In the genomic region with DNA sequence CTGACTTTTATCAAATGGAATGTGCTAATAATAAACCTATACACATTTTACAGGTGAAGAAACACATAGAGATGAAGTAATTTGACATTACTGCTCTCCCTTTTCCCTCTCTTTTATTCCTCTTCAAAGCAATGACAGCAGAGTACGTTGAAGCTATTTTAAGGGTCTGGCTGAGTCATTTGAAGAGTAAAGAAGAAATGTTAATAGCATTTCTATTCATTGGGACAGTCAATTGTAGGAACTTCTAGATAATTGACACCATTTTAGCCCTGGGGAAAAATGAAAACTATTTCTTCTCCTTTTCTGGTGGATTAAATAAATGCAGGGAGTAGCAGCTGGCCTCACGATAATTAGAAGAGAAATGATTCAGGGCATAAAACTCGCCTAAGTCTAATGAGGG, we compare ENCODE assay signal across 22 cellular contexts. TPM values are rescaled to one million over a fixed set of nuclear protein-coding genes. Genes with fewer than 3 reads are reported as not detected.
DNase-seq lines count a peak whose midpoint lies in the region; ATAC-seq and TF ChIP-seq lines count a peak whose summit lies in the region.
"Had no signal": no experiment of that assay in that cellular context is flagged by ENCODE, and none has a peak within 500 bp of the region (broad histone marks: within the 10 kb centered on the region; RNA-seq: fewer than 3 reads in every experiment).

No MANE protein-coding gene starts in this region.

- no peak overlapping the region for H3K4me3 Mint-ChIP-seq in activated CD4-positive, alpha-beta T cell treated with anti-CD3 and anti-CD28 coated beads for 36 hours
- H3K4me3 Mint-ChIP-seq in IgD-negative memory B cell: peak overlapping the region in 3 of 4 donors; percentile 11 to 77 (median 76)
- peak overlapping the region; percentile 63 for H3K4me3 Mint-ChIP-seq in activated T-helper 17 cell treated with anti-CD3 and anti-CD28 coated beads, Interleukin-2, amount 50 U/mL, for 72 hours
- H3K4me3 Mint-ChIP-seq: activated CD4-positive, alpha-beta T cell treated with anti-CD3 and anti-CD28 coated beads, Interleukin-2, amount 10 ng/mL, durations not matched to agents 7 days and 5 days; endodermal cell; neural progenitor cell had no signal

- 43 to 55% (median 44%) methylated on average over 3 of the region's 3 CpGs for WGBS in psoas muscle, 3 donors

- H3K36me3 ChIP-seq in psoas muscle (ENCODE audit: insufficient read depth in 1 of 2, low read depth in 1 of 2): no peaks in the 10 kb centered on the region
- H3K36me3 ChIP-seq: neural progenitor cell, upper lobe of left lung had no signal

- ATAC-seq in activated CD4-positive, alpha-beta T cell treated with anti-CD3 and anti-CD28 coated beads for 36 hours: no peak
- ATAC-seq in activated T-helper 17 cell treated with anti-CD3 and anti-CD28 coated beads, Interleukin-2, amount 50 U/mL, for 72 hours (replicated peaks): no peak
- ATAC-seq in psoas muscle (peak in 2 of 4 donors; percentile 68 to 73), HG03280 (IDR thresholded peaks at IDR 0.05; ENCODE audit: unreplicated experiment) (no peak)
- ATAC-seq: PC-3 had no signal

- peaks cover 23% of the 10 kb centered on the region for H3K36me3 Mint-ChIP-seq in activated CD4-positive, alpha-beta T cell treated with anti-CD3 and anti-CD28 coated beads for 36 hours (ENCODE audit: low read depth)
- peaks cover 15% of the 10 kb centered on the region for H3K36me3 Mint-ChIP-seq in IgD-negative memory B cell
- peaks cover 53% of the 10 kb centered on the region for H3K36me3 Mint-ChIP-seq in activated T-helper 17 cell treated with anti-CD3 and anti-CD28 coated beads, Interleukin-2, amount 50 U/mL, for 72 hours (ENCODE audit: low read depth)
- H3K36me3 Mint-ChIP-seq: neural progenitor cell had no signal

- TF ChIP-seq CTCF in psoas muscle (IDR thresholded peaks at IDR 0.05): no peak

- H3K4me1 ChIP-seq in psoas muscle: peaks cover 37% of the 10 kb centered on the region

- H3K27ac Mint-ChIP-seq in activated CD4-positive, alpha-beta T cell treated with anti-CD3 and anti-CD28 coated beads for 36 hours: peak overlapping the region; percentile 92
- peak overlapping the region; percentile 66 to 95 (median 90) for H3K27ac Mint-ChIP-seq in IgD-negative memory B cell
- H3K27ac Mint-ChIP-seq in activated T-helper 17 cell treated with anti-CD3 and anti-CD28 coated beads, Interleukin-2, amount 50 U/mL, for 72 hours: peak overlapping the region; percentile 76
- H3K27ac Mint-ChIP-seq: activated CD4-positive, alpha-beta T cell treated with anti-CD3 and anti-CD28 coated beads, Interleukin-2, amount 10 ng/mL, durations not matched to agents 7 days and 5 days; endodermal cell; neural progenitor cell had no signal

- no peak for DNase-seq in activated CD4-positive, alpha-beta T cell treated with anti-CD3 and anti-CD28 coated beads for 36 hours
- DNase-seq in activated CD4-positive, alpha-beta T cell treated with anti-CD3 and anti-CD28 coated beads for 1 hour: no peak
- DNase-seq in psoas muscle (no peak), SIG-M5 treated with dmso at 0.1 percent for 504 hours (lab: John Stamatoyannopoulos, UW; ENCODE audit: unreplicated experiment) (no peak), Kasumi-1 (lab: John Stamatoyannopoulos, UW) (no peak)
- DNase-seq: 8988T; activated CD4-positive, alpha-beta T cell treated with anti-CD3 and anti-CD28 coated beads, Interleukin-2, amount 10 ng/mL, durations not matched to agents 7 days and 5 days; activated T-cell treated with anti-CD3 and anti-CD28 coated beads, Interleukin-2, amount 50 U/mL, for 1 hour; central memory CD4-positive, alpha-beta T cell; COR-L47; endodermal cell; kidney; MM.1S; NCI-H2081; PC-3; stimulated activated naive CD4-positive, alpha-beta T cell treated with Interleukin-2 at 50 U/mL for 16 hours; upper lobe of left lung had no signal

- H3K27ac ChIP-seq in psoas muscle: peak overlapping the region; percentile 10
- H3K27ac ChIP-seq: neural progenitor cell, SK-N-MC, upper lobe of left lung had no signal

- no peaks in the 10 kb centered on the region for H3K27me3 Mint-ChIP-seq in activated CD4-positive, alpha-beta T cell treated with anti-CD3 and anti-CD28 coated beads for 36 hours
- H3K27me3 Mint-ChIP-seq in IgD-negative memory B cell: no peaks in the 10 kb centered on the region
- H3K27me3 Mint-ChIP-seq in activated T-helper 17 cell treated with anti-CD3 and anti-CD28 coated beads, Interleukin-2, amount 50 U/mL, for 72 hours: no peaks in the 10 kb centered on the region
- H3K27me3 Mint-ChIP-seq: activated CD4-positive, alpha-beta T cell treated with anti-CD3 and anti-CD28 coated beads, Interleukin-2, amount 10 ng/mL, durations not matched to agents 7 days and 5 days had no signal

- CTCF ChIA-PET in activated CD4-positive, alpha-beta T cell treated with anti-CD3 and anti-CD28 coated beads for 36 hours (lab: Charles Lee): interaction anchor here (0.6 to 3.5 kb wide), 13 partner anchors 11 to 139 kb away, joined by 3 to 43 read pairs (median 7); no protein-coding TSS in a partner anchor

- intact Hi-C loops in activated CD4-positive, alpha-beta T cell treated with anti-CD3 and anti-CD28 coated beads for 36 hours (cut with DNase I, micrococcal nuclease): no loop called here
- intact Hi-C loops in psoas muscle (cut with DNase I): no loop called here

- H3K4me1 Mint-ChIP-seq in activated CD4-positive, alpha-beta T cell treated with anti-CD3 and anti-CD28 coated beads for 36 hours: peaks cover 85% of the 10 kb centered on the region
- peaks cover 78 to 81% (median 80%) of the 10 kb centered on the region in 3 donors for H3K4me1 Mint-ChIP-seq in IgD-negative memory B cell
- H3K4me1 Mint-ChIP-seq in activated T-helper 17 cell treated with anti-CD3 and anti-CD28 coated beads, Interleukin-2, amount 50 U/mL, for 72 hours: peaks cover 63% of the 10 kb centered on the region

- no peaks in the 10 kb centered on the region for H3K9me3 ChIP-seq in psoas muscle
- H3K9me3 ChIP-seq: upper lobe of left lung had no signal

- POLR2A ChIA-PET in activated CD4-positive, alpha-beta T cell treated with anti-CD3 and anti-CD28 coated beads for 36 hours (lab: Charles Lee): interaction anchor here (2.2 kb wide), 1 partner anchor 22 kb away, joined by 7 read pairs; no protein-coding TSS in a partner anchor

- no peaks in the 10 kb centered on the region for H3K9me3 Mint-ChIP-seq in activated CD4-positive, alpha-beta T cell treated with anti-CD3 and anti-CD28 coated beads for 36 hours (ENCODE audit: low read depth)
- peaks cover 0 to 3% (median 0%) of the 10 kb centered on the region in 3 donors for H3K9me3 Mint-ChIP-seq in IgD-negative memory B cell
- H3K9me3 Mint-ChIP-seq in activated T-helper 17 cell treated with anti-CD3 and anti-CD28 coated beads, Interleukin-2, amount 50 U/mL, for 72 hours: no peaks in the 10 kb centered on the region
- H3K9me3 Mint-ChIP-seq: activated CD4-positive, alpha-beta T cell treated with anti-CD3 and anti-CD28 coated beads, Interleukin-2, amount 10 ng/mL, durations not matched to agents 7 days and 5 days; endodermal cell had no signal

- no peak overlapping the region for H3K4me3 ChIP-seq in psoas muscle
- H3K4me3 ChIP-seq: neural progenitor cell, SK-N-MC had no signal

- H3K27me3 ChIP-seq in psoas muscle (ENCODE audit: insufficient read depth in 3 of 3, low read length in 2 of 3): no peaks in the 10 kb centered on the region
- H3K27me3 ChIP-seq: neural progenitor cell, upper lobe of left lung had no signal

RNA-seq across cellular contexts. Expression of gene RIPOR2, which starts 48.2 kb away (rescaled TPM):
- 10 to 100 TPM; 60.0 to 67.0 TPM for total RNA-seq in activated CD4-positive, alpha-beta T cell treated with anti-CD3 and anti-CD28 coated beads for 36 hours
- polyA plus RNA-seq in IgD-negative memory B cell: 561 TPM
- 100 to 1,000 TPM in 1 of 2 donors, 10 to 100 TPM in 1; 47.5 to 113 TPM for total RNA-seq in activated T-helper 17 cell treated with anti-CD3 and anti-CD28 coated beads, Interleukin-2, amount 50 U/mL, for 72 hours
- 10 to 100 TPM in 1 of 4 donors, 1 to 10 TPM in 3; 4.1 to 13.2 (median 7.5) TPM for total RNA-seq in psoas muscle
- polyA plus RNA-seq in psoas muscle: 10 to 100 TPM in 1 of 3 donors, 1 to 10 TPM in 2; 1.3 to 12.9 (median 5.8) TPM
